In the genomic region with DNA sequence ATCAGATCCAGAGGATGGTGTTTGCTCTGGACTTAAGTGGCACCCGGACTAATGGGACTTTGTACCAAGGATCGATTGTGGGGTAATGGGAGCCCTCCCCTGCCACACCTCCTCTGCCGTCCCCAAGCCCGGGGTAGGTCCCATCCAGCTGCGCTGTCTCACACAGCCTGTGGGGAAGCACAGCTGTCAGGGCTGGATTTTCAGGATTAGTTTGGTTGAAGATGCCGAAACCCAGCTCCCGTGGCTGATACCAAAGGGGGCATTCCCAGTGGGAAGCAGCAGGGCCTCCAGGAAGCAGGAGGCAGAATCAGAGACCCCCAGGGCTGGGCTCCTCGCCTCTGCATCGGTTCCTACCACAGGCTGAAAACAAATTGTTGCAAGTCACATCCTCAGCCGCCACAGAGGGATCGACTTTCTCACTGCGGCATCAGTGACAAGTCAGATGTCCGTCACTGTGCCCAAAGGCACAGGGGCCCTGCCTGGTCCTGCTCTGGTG, we compare ENCODE assay signal across 14 cellular contexts. TPM values are rescaled to one million over a fixed set of nuclear protein-coding genes. Genes with fewer than 3 reads are reported as not detected.
"Had no signal": no experiment of that assay in that cellular context is flagged by ENCODE, and none has a peak within 500 bp of the region (broad histone marks: within the 10 kb centered on the region; RNA-seq: fewer than 3 reads in every experiment).

No MANE protein-coding gene starts in this region.

- H3K27ac Mint-ChIP-seq: activated T-helper 2 cell treated with anti-CD3 and anti-CD28 coated beads, Interferon-gamma antibody, Interleukin-2, Interleukin-4, amounts not matched to agents 10 μg/mL and 5 μg/mL and 100 μg/mL, durations not matched to agents 14 hours and 24 hours and 36 hours; naive thymus-derived CD8-positive, alpha-beta T cell had no signal

- H3K27ac ChIP-seq: left lung, psoas muscle, thoracic aorta had no signal

- H3K9me3 ChIP-seq: left lung, mucosa of descending colon, psoas muscle, thoracic aorta had no signal

- H3K4me3 Mint-ChIP-seq: naive thymus-derived CD8-positive, alpha-beta T cell had no signal

- ATAC-seq: left lung; mucosa of descending colon; naive thymus-derived CD8-positive, alpha-beta T cell; sciatic nerve had no signal

- H3K4me3 ChIP-seq: left lung, mucosa of descending colon, psoas muscle, thoracic aorta had no signal

- H3K36me3 ChIP-seq: left lung, thoracic aorta had no signal

- H3K36me3 Mint-ChIP-seq: naive thymus-derived CD8-positive, alpha-beta T cell had no signal

- DNase-seq: activated CD4-positive, alpha-beta T cell treated with anti-CD3 and anti-CD28 coated beads for 1 hour; activated CD4-positive, alpha-beta T cell treated with anti-CD3 and anti-CD28 coated beads, Interleukin-2, amount 50 U/mL, for 4 hours; activated naive CD4-positive, alpha-beta T cell treated with anti-CD3 and anti-CD28 coated beads, Interleukin-2, amount 50 U/mL, for 16 hours; activated T-cell treated with anti-CD3 and anti-CD28 coated beads, Interleukin-2, amount 50 U/mL, for 1 hour; islet precursor cell; left lung; mucosa of descending colon; naive thymus-derived CD8-positive, alpha-beta T cell; stimulated activated CD4-positive, alpha-beta T cell treated with anti-CD3 and anti-CD28 coated beads, Interleukin-12 subunit alpha, Interleukin-12 subunit beta, amount 100 ng/mL, for 4 hours; stimulated activated CD4-positive, alpha-beta T cell treated with anti-CD3 and anti-CD28 coated beads, Interleukin-2, amount 100 ng/mL, for 24 hours had no signal

- H3K4me1 ChIP-seq: left lung had no signal

- H3K9me3 Mint-ChIP-seq: activated T-helper 2 cell treated with anti-CD3 and anti-CD28 coated beads, Interferon-gamma antibody, Interleukin-2, Interleukin-4, amounts not matched to agents 10 μg/mL and 5 μg/mL and 100 μg/mL, durations not matched to agents 14 hours and 24 hours and 36 hours; naive thymus-derived CD8-positive, alpha-beta T cell had no signal

- H3K4me1 Mint-ChIP-seq: naive thymus-derived CD8-positive, alpha-beta T cell had no signal

RNA-seq across cellular contexts. Expression of gene MATN1, which starts 59.7 kb away (rescaled TPM):
- total RNA-seq: psoas muscle had no signal
